1 cellular context compared by ENCODE assay signal in the genomic region with DNA sequence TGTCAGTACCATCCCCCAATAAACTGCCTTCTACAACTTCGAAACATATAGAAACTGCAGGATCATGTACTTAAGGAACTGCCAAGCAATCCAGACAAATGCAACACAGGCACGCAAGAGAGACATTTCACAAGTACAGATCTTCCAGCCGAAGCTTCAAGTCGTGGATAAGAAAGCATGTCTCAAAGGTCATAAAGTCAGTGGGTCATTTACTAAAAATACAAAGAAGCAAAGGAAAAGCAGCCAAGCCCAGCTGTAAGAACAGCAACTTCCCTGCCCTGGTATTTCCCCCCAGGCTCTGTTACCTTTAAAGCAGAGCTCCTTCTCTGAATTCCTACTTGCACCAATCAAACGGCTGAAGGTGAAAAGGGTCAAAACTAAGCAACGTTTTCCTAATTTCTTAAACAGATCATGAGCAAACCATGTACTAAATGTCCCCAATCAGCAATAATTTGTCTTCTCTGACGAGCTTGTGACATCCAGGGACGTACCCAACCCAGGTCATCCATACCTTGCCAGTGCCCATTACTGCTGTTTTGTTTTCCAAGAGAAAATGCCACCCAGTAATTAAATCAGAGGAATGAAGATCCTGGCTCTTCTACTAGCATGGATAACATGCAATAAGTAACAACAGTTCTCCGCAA.
TF ChIP-seq lines count a peak whose summit lies in the region.

No MANE protein-coding gene starts in this region.

TF ChIP-seq in HCT116, 20 proteins besides CTCF, POLR2A, EP300 and RAD21 (continued from another document):
- TF ChIP-seq, protein P1, sequence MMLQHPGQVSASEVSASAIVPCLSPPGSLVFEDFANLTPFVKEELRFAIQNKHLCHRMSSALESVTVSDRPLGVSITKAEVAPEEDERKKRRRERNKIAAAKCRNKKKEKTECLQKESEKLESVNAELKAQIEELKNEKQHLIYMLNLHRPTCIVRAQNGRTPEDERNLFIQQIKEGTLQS (IDR thresholded peaks at IDR 0.05): no peak
- TF ChIP-seq YY1 (IDR thresholded peaks at IDR 0.05; ENCODE audit: extremely low read depth, insufficient replicate concordance, low read depth, low read length) (no peak), ELF1 (IDR thresholded peaks at IDR 0.05; ENCODE audit: borderline replicate concordance, low read depth) (no peak)
